36 cellular contexts compared by ENCODE assay signal in the genomic region with DNA sequence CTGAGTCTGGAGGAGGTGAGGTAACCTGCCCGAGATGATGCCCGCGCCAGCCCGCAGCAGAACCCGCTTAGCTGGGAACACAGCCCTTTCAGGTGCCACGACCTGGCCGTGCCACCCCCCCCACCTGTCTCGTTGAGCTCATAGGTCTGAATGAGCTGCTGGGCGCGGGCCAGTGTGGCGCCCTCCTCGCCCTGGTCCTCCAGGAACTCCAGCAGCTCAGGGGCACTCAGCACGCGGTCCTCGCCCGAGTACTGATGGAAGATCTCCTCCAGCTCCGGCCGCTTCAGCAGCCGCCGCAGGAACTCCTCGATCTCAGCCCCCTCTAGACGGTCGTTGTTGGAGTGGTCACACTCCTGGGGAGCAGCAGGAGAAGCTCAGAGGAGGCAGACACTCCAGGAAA.
"Had no signal": no experiment of that assay in that cellular context is flagged by ENCODE, and none has a peak within 500 bp of the region (broad histone marks: within the 10 kb centered on the region; RNA-seq: fewer than 3 reads in every experiment).

No MANE protein-coding gene starts in this region.

- FAIRE-seq: endometrium, endothelial cell of umbilical vein had no signal

- H3K36me3 ChIP-seq: cardiac muscle cell, colonic mucosa had no signal

- H3K36me3 Mint-ChIP-seq: activated CD4-positive, alpha-beta memory T cell treated with anti-CD3 and anti-CD28 coated beads for 36 hours; activated CD8-positive, alpha-beta memory T cell treated with anti-CD3 and anti-CD28 coated beads, Interleukin-2, amount 10 ng/mL, durations not matched to agents 7 days and 5 days; activated naive CD8-positive, alpha-beta T cell treated with anti-CD3 and anti-CD28 coated beads for 36 hours had no signal

- DNase-seq: activated CD4-positive, alpha-beta memory T cell treated with anti-CD3 and anti-CD28 coated beads for 36 hours; activated CD4-positive, alpha-beta T cell treated with anti-CD3 and anti-CD28 coated beads for 36 hours; activated CD4-positive, alpha-beta T cell treated with anti-CD3 and anti-CD28 coated beads, Interleukin-2, amount 10 ng/mL, durations not matched to agents 24 days and 14 days; activated CD4-positive, CD25-positive, alpha-beta regulatory T cell; activated CD4-positive, CD25-positive, alpha-beta regulatory T cell treated with anti-CD3 and anti-CD28 coated beads, Interleukin-2, amount 50 U/mL, for 72 hours; activated CD8-positive, alpha-beta memory T cell treated with anti-CD3 and anti-CD28 coated beads, Interleukin-2, amount 10 ng/mL, durations not matched to agents 7 days and 5 days; activated CD8-positive, alpha-beta memory T cell treated with anti-CD3 and anti-CD28 coated beads, Interleukin-2, amount 50 U/mL, for 4 hours; activated CD8-positive, alpha-beta T cell treated with anti-CD3 and anti-CD28 coated beads, Interleukin-2, amount 10 ng/mL, durations not matched to agents 7 days and 5 days; activated gamma-delta T cell treated with Interleukin-2 at 50 U/mL for 16 hours; activated naive CD4-positive, alpha-beta T cell treated with anti-CD3 and anti-CD28 coated beads, Interleukin-2, amount 50 U/mL, for 16 hours; activated naive CD4-positive, alpha-beta T cell treated with Interleukin-2 at 50 U/mL for 16 hours; activated naive CD8-positive, alpha-beta T cell treated with anti-CD3 and anti-CD28 coated beads for 36 hours; activated naive CD8-positive, alpha-beta T cell treated with anti-CD3 and anti-CD28 coated beads, Interleukin-2, amount 50 U/mL, for 24 hours; activated T-cell treated with anti-CD3 and anti-CD28 coated beads, Interleukin-2, amount 50 U/mL, for 1 hour; activated T-cell treated with anti-CD3 and anti-CD28 coated beads, Interleukin-2, amount 50 U/mL, for 48 hours; adrenal gland; amygdala; aorta; body of pancreas; central memory CD4-positive, alpha-beta T cell; cerebellar nuclear complex; colonic mucosa; effector CD8-positive, alpha-beta T cell; esophagus squamous epithelium; foreskin melanocyte; T-helper 1 cell; T-helper 17 cell; T1000 had no signal

- H3K27me3 ChIP-seq: adrenal gland, body of pancreas, cardiac muscle cell, colonic mucosa, esophagus squamous epithelium, gastroesophageal sphincter had no signal

- H3K9me3 Mint-ChIP-seq: activated CD4-positive, alpha-beta memory T cell treated with anti-CD3 and anti-CD28 coated beads for 36 hours; activated CD4-positive, alpha-beta T cell treated with anti-CD3 and anti-CD28 coated beads, Interleukin-2, amount 10 ng/mL, durations not matched to agents 24 days and 14 days; activated naive CD8-positive, alpha-beta T cell treated with anti-CD3 and anti-CD28 coated beads for 36 hours; activated naive CD8-positive, alpha-beta T cell treated with anti-CD3 and anti-CD28 coated beads, Interleukin-2, amount 50 U/mL, for 24 hours; activated T-helper 1 cell treated with anti-CD3 and anti-CD28 coated beads, Interleukin-12 subunit alpha, Interleukin-12 subunit beta, Interleukin-2, Interleukin-4 antibody, amounts not matched to agents 30 ng/mL and 10 ng/mL and 1 ng/mL, durations not matched to agents 14 hours and 24 hours and 36 hours; activated T-helper 2 cell treated with anti-CD3 and anti-CD28 coated beads, Interferon-gamma antibody, Interleukin-2, Interleukin-4, amounts not matched to agents 10 μg/mL and 5 μg/mL and 100 μg/mL, durations not matched to agents 14 hours and 24 hours and 36 hours; T-helper 2 cell treated with Interferon-gamma antibody and Interleukin-4, amounts not matched to agents 5 μg/mL and 100 μg/mL, for 36 hours had no signal

- ATAC-seq: activated CD4-positive, alpha-beta T cell treated with anti-CD3 and anti-CD28 coated beads for 36 hours; activated CD8-positive, alpha-beta memory T cell treated with anti-CD3 and anti-CD28 coated beads, Interleukin-2, amount 10 ng/mL, durations not matched to agents 7 days and 5 days; activated CD8-positive, alpha-beta T cell treated with anti-CD3 and anti-CD28 coated beads, Interleukin-2, amount 10 ng/mL, durations not matched to agents 7 days and 5 days; activated naive CD8-positive, alpha-beta T cell treated with anti-CD3 and anti-CD28 coated beads, Interleukin-2, amount 50 U/mL, for 24 hours; body of pancreas; gastroesophageal sphincter; T-helper 17 cell had no signal

- H3K9me3 ChIP-seq: adrenal gland, body of pancreas, colonic mucosa, esophagus squamous epithelium, gastroesophageal sphincter had no signal

- H3K4me1 ChIP-seq: body of pancreas had no signal

- H3K27ac Mint-ChIP-seq: activated CD4-positive, alpha-beta memory T cell treated with anti-CD3 and anti-CD28 coated beads for 36 hours; activated CD4-positive, alpha-beta T cell treated with anti-CD3 and anti-CD28 coated beads for 36 hours; activated CD4-positive, alpha-beta T cell treated with anti-CD3 and anti-CD28 coated beads, Interleukin-2, amount 10 ng/mL, durations not matched to agents 24 days and 14 days; activated CD8-positive, alpha-beta memory T cell treated with anti-CD3 and anti-CD28 coated beads, Interleukin-2, amount 10 ng/mL, durations not matched to agents 7 days and 5 days; activated CD8-positive, alpha-beta T cell treated with anti-CD3 and anti-CD28 coated beads, Interleukin-2, amount 10 ng/mL, durations not matched to agents 7 days and 5 days; activated naive CD8-positive, alpha-beta T cell treated with anti-CD3 and anti-CD28 coated beads for 36 hours; activated naive CD8-positive, alpha-beta T cell treated with anti-CD3 and anti-CD28 coated beads, Interleukin-2, amount 50 U/mL, for 24 hours; activated T-helper 1 cell treated with anti-CD3 and anti-CD28 coated beads, Interleukin-12 subunit alpha, Interleukin-12 subunit beta, Interleukin-2, Interleukin-4 antibody, amounts not matched to agents 30 ng/mL and 10 ng/mL and 1 ng/mL, durations not matched to agents 14 hours and 24 hours and 36 hours; activated T-helper 2 cell treated with anti-CD3 and anti-CD28 coated beads, Interferon-gamma antibody, Interleukin-2, Interleukin-4, amounts not matched to agents 10 μg/mL and 5 μg/mL and 100 μg/mL, durations not matched to agents 14 hours and 24 hours and 36 hours; T-helper 17 cell; T-helper 2 cell treated with Interferon-gamma antibody and Interleukin-4, amounts not matched to agents 5 μg/mL and 100 μg/mL, for 36 hours had no signal

- H3K27ac ChIP-seq: adrenal gland, body of pancreas, cardiac muscle cell, colonic mucosa, epithelial cell of prostate, esophagus squamous epithelium, gastroesophageal sphincter had no signal

- H3K4me3 ChIP-seq: adrenal gland, body of pancreas, cardiac muscle cell, colonic mucosa, esophagus squamous epithelium, gastroesophageal sphincter had no signal
